ENCODE assay signal across 11 cellular contexts in genomic region chr1:237042467-237042891, GRCh38. TPM values are rescaled to one million over a fixed set of nuclear protein-coding genes. Genes with fewer than 3 reads are reported as not detected.
DNase-seq lines count a peak whose midpoint lies in the region; ATAC-seq and TF ChIP-seq lines count a peak whose summit lies in the region.
"Had no signal": no experiment of that assay in that cellular context is flagged by ENCODE, and none has a peak within 500 bp of the region (broad histone marks: within the 10 kb centered on the region; RNA-seq: fewer than 3 reads in every experiment).

No MANE protein-coding gene starts in this region.

- H3K36me3 Mint-ChIP-seq in activated CD8-positive, alpha-beta memory T cell treated with anti-CD3 and anti-CD28 coated beads, Interleukin-2, amount 10 ng/mL, durations not matched to agents 7 days and 5 days: peaks cover 3% of the 10 kb centered on the region
- H3K36me3 Mint-ChIP-seq in endothelial cell (ENCODE audit: low read depth, unreplicated experiment): peaks cover 10% of the 10 kb centered on the region

- TF ChIP-seq EP300 in neural cell (conservative IDR thresholded peaks at IDR 0.05; ENCODE audit: poor library complexity, severe bottlenecking): peak; percentile 19
- TF ChIP-seq EP300 in upper lobe of left lung (IDR thresholded peaks at IDR 0.05): no peak

- H3K9me3 ChIP-seq in neural cell (ENCODE audit: low read length) (no peaks in the 10 kb centered on the region), upper lobe of left lung (no peaks in the 10 kb centered on the region)
- H3K9me3 ChIP-seq: SJSA1 had no signal

- H3K9me3 Mint-ChIP-seq in activated CD8-positive, alpha-beta memory T cell treated with anti-CD3 and anti-CD28 coated beads, Interleukin-2, amount 10 ng/mL, durations not matched to agents 7 days and 5 days (ENCODE audit: low read depth): no peaks in the 10 kb centered on the region
- H3K9me3 Mint-ChIP-seq in endothelial cell (ENCODE audit: unreplicated experiment): no peaks in the 10 kb centered on the region

- peaks cover 0 to 20% (median 5%) of the 10 kb centered on the region in 4 donors for H3K4me1 ChIP-seq in upper lobe of left lung
- H3K4me1 ChIP-seq: SJSA1 had no signal

- peak overlapping the region; percentile 32 for H3K27ac Mint-ChIP-seq in activated CD8-positive, alpha-beta memory T cell treated with anti-CD3 and anti-CD28 coated beads, Interleukin-2, amount 10 ng/mL, durations not matched to agents 7 days and 5 days
- H3K27ac Mint-ChIP-seq in endothelial cell (ENCODE audit: unreplicated experiment): no peak overlapping the region

- peak overlapping the region; percentile 94 for H3K4me3 ChIP-seq in neural cell (ENCODE audit: low read length)
- H3K4me3 ChIP-seq in upper lobe of left lung: peak overlapping the region; percentile 7 to 57 (median 54)
- H3K4me3 ChIP-seq: SJSA1 had no signal

- H4K20me1 ChIP-seq in neural cell (ENCODE audit: insufficient read depth): no peaks in the 10 kb centered on the region

- peaks cover 46% of the 10 kb centered on the region for H3K27me3 Mint-ChIP-seq in activated CD8-positive, alpha-beta memory T cell treated with anti-CD3 and anti-CD28 coated beads, Interleukin-2, amount 10 ng/mL, durations not matched to agents 7 days and 5 days
- peaks cover 16% of the 10 kb centered on the region for H3K27me3 Mint-ChIP-seq in endothelial cell (ENCODE audit: unreplicated experiment)

- peak overlapping the region; percentile 42 for H3K27ac ChIP-seq in neural cell (ENCODE audit: low read length)
- H3K27ac ChIP-seq in upper lobe of left lung: peak overlapping the region in 3 of 4 donors; percentile 55 to 68 (median 56)
- H3K27ac ChIP-seq: HL-60, SJSA1 had no signal

- H3K9me2 ChIP-seq in neural cell (ENCODE audit: insufficient read depth, low read length): no peaks in the 10 kb centered on the region

- peak overlapping the region; percentile 42 for H2AFZ ChIP-seq in neural cell (ENCODE audit: low read depth, low read length)

- no peaks in the 10 kb centered on the region for H3F3A ChIP-seq in neural cell (ENCODE audit: insufficient read depth, low read length, poor library complexity, severe bottlenecking)

- no peaks in the 10 kb centered on the region for H3K79me2 ChIP-seq in neural cell (replicated peaks; ENCODE audit: insufficient read depth, low read length)

- H3K27me3 ChIP-seq in neural cell (ENCODE audit: insufficient read depth, low read depth, low read length): peaks cover 50% of the 10 kb centered on the region
- H3K27me3 ChIP-seq in upper lobe of left lung: peaks cover 0 to 28% (median 13%) of the 10 kb centered on the region in 4 donors

- peak overlapping the region; percentile 99 for H3K4me2 ChIP-seq in neural cell (ENCODE audit: low read length)

- H3K9ac ChIP-seq in neural cell (ENCODE audit: low read length): peak overlapping the region; percentile 65

- H3K4me3 Mint-ChIP-seq in activated CD8-positive, alpha-beta memory T cell treated with anti-CD3 and anti-CD28 coated beads, Interleukin-2, amount 10 ng/mL, durations not matched to agents 7 days and 5 days: no peak overlapping the region
- H3K4me3 Mint-ChIP-seq in endothelial cell (ENCODE audit: unreplicated experiment): peak overlapping the region; percentile 91

- no peak for ATAC-seq in activated CD8-positive, alpha-beta memory T cell treated with anti-CD3 and anti-CD28 coated beads, Interleukin-2, amount 10 ng/mL, durations not matched to agents 7 days and 5 days
- ATAC-seq in upper lobe of left lung (ENCODE audit: low FRiP score in 2 of 2): peak in 1 of 2 donors; percentile 14
- ATAC-seq in HG03432 (IDR thresholded peaks at IDR 0.05; ENCODE audit: unreplicated experiment): no peak
- no peak for ATAC-seq in HG03095 (IDR thresholded peaks at IDR 0.05; ENCODE audit: unreplicated experiment)

- no peaks in the 10 kb centered on the region for H3K36me3 ChIP-seq in neural cell (ENCODE audit: insufficient read depth, low read length)
- H3K36me3 ChIP-seq in upper lobe of left lung: no peaks in the 10 kb centered on the region
- H3K36me3 ChIP-seq: SJSA1 had no signal

- no peak for DNase-seq in activated CD8-positive, alpha-beta memory T cell treated with anti-CD3 and anti-CD28 coated beads, Interleukin-2, amount 10 ng/mL, durations not matched to agents 7 days and 5 days
- no peak for DNase-seq in activated CD8-positive, alpha-beta memory T cell treated with anti-CD3 and anti-CD28 coated beads, Interleukin-2, amount 50 U/mL, for 4 hours
- DNase-seq in endothelial cell (ENCODE audit: low spot score): no peak
- DNase-seq in upper lobe of left lung: peak in 1 of 2 donors; percentile 85
- no peak for DNase-seq in T1000 (lab: John Stamatoyannopoulos, UW)
- DNase-seq: NCI-H2029 had no signal

- no peak for TF ChIP-seq CTCF in endothelial cell (IDR thresholded peaks at IDR 0.05; ENCODE audit: unreplicated experiment)
- TF ChIP-seq CTCF in neural cell (IDR thresholded peaks at IDR 0.05; ENCODE audit: poor library complexity, severe bottlenecking): peak; percentile 10
- TF ChIP-seq CTCF in upper lobe of left lung (IDR thresholded peaks at IDR 0.05): no peak

- H3K4me1 Mint-ChIP-seq in activated CD8-positive, alpha-beta memory T cell treated with anti-CD3 and anti-CD28 coated beads, Interleukin-2, amount 10 ng/mL, durations not matched to agents 7 days and 5 days: peaks cover 16% of the 10 kb centered on the region
- H3K4me1 Mint-ChIP-seq in endothelial cell (ENCODE audit: unreplicated experiment): peaks cover 11% of the 10 kb centered on the region

- TF ChIP-seq POLR2A in upper lobe of left lung (IDR thresholded peaks at IDR 0.05): no peak

- CTCF ChIA-PET in activated CD8-positive, alpha-beta memory T cell treated with anti-CD3 and anti-CD28 coated beads, Interleukin-2, amount 10 ng/mL, durations not matched to agents 7 days and 5 days (lab: Charles Lee): interaction anchor here (0.9 kb wide), 1 partner anchor 520 kb away, joined by 3 read pairs; no protein-coding TSS in a partner anchor

- WGBS in upper lobe of left lung, 2 donors: 0 to 1% methylated on average over 1 to 52 of the region's 52 CpGs

- peak; percentile 12 for TF ChIP-seq RAD21 in neural cell (conservative IDR thresholded peaks at IDR 0.05)

TF ChIP-seq in neural cell, 6 proteins besides CTCF, POLR2A, EP300 and RAD21:
- TF ChIP-seq MXI1 (conservative IDR thresholded peaks at IDR 0.05; ENCODE audit: poor library complexity, severe bottlenecking) (no peak), EZH2 (IDR thresholded peaks at IDR 0.05; ENCODE audit: borderline replicate concordance, insufficient read depth, low read length, poor library complexity, severe bottlenecking) (no peak), POLR2AphosphoS5 (IDR thresholded peaks at IDR 0.05) (peak; percentile 6), TAF1 (IDR thresholded peaks at IDR 0.05; ENCODE audit: low read depth) (no peak), SMC3 (conservative IDR thresholded peaks at IDR 0.05; ENCODE audit: poor library complexity) (no peak)
- TF ChIP-seq, protein P1, sequence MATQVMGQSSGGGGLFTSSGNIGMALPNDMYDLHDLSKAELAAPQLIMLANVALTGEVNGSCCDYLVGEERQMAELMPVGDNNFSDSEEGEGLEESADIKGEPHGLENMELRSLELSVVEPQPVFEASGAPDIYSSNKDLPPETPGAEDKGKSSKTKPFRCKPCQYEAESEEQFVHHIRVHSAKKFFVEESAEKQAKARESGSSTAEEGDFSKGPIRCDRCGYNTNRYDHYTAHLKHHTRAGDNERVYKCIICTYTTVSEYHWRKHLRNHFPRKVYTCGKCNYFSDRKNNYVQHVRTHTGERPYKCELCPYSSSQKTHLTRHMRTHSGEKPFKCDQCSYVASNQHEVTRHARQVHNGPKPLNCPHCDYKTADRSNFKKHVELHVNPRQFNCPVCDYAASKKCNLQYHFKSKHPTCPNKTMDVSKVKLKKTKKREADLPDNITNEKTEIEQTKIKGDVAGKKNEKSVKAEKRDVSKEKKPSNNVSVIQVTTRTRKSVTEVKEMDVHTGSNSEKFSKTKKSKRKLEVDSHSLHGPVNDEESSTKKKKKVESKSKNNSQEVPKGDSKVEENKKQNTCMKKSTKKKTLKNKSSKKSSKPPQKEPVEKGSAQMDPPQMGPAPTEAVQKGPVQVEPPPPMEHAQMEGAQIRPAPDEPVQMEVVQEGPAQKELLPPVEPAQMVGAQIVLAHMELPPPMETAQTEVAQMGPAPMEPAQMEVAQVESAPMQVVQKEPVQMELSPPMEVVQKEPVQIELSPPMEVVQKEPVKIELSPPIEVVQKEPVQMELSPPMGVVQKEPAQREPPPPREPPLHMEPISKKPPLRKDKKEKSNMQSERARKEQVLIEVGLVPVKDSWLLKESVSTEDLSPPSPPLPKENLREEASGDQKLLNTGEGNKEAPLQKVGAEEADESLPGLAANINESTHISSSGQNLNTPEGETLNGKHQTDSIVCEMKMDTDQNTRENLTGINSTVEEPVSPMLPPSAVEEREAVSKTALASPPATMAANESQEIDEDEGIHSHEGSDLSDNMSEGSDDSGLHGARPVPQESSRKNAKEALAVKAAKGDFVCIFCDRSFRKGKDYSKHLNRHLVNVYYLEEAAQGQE (IDR thresholded peaks at IDR 0.05; ENCODE audit: borderline replicate concordance): peak; percentile 32

RNA-seq across cellular contexts. Expression of gene RYR2, which starts 0.5 kb away (rescaled TPM):
- total RNA-seq in activated CD8-positive, alpha-beta memory T cell treated with anti-CD3 and anti-CD28 coated beads, Interleukin-2, amount 10 ng/mL, durations not matched to agents 7 days and 5 days: under 1 TPM; 0.03 to 0.40 TPM
- 5.4 TPM for total RNA-seq in endothelial cell (ENCODE audit: unreplicated experiment)
- polyA plus RNA-seq in neural cell: 3.8 and 5.1 TPM in 2 replicates
- 17.3 and 20.3 TPM in 2 replicates for polyA minus RNA-seq in neural cell
- 10 to 100 TPM in 1 of 6 donors, 1 to 10 TPM in 5; 1.8 to 23.0 (median 3.7) TPM for total RNA-seq in upper lobe of left lung
- total RNA-seq: SJSA1 had no signal

RNA-seq across cellular contexts. Expression of gene MT1HL1, which starts 38.2 kb away (rescaled TPM):
- not detected for total RNA-seq in activated CD8-positive, alpha-beta memory T cell treated with anti-CD3 and anti-CD28 coated beads, Interleukin-2, amount 10 ng/mL, durations not matched to agents 7 days and 5 days
- total RNA-seq in endothelial cell (ENCODE audit: unreplicated experiment) (not detected), upper lobe of left lung (not detected)
- polyA plus RNA-seq in neural cell: not detected in 2 replicates
- not detected in 2 replicates for polyA minus RNA-seq in neural cell
- total RNA-seq: SJSA1 had no signal
